In genomic region chr7:33909312-33909711, GRCh38 we compare ENCODE assay signal across 12 cellular contexts. TPM values are rescaled to one million over a fixed set of nuclear protein-coding genes. Genes with fewer than 3 reads are reported as not detected.
"Had no signal": no experiment of that assay in that cellular context is flagged by ENCODE, and none has a peak within 500 bp of the region (broad histone marks: within the 10 kb centered on the region; RNA-seq: fewer than 3 reads in every experiment).

No MANE protein-coding gene starts in this region.

- H3K9me3 ChIP-seq: lower lobe of right lung, neutrophil, transverse colon had no signal

- DNase-seq: activated CD4-positive, alpha-beta T cell treated with anti-CD3 and anti-CD28 coated beads, Interleukin-2, amount 50 U/mL, for 1 hour; activated T-cell treated with anti-CD3 and anti-CD28 coated beads, Interleukin-2, amount 50 U/mL, for 1 hour; amygdala; cerebellar nuclear complex; left cardiac atrium; lower lobe of right lung; naive thymus-derived CD4-positive, alpha-beta T cell; right cardiac atrium; transverse colon had no signal

- H3K27ac ChIP-seq: lower lobe of right lung, neutrophil, transverse colon had no signal

- H3K4me3 ChIP-seq: lower lobe of right lung, transverse colon had no signal

- H3K36me3 ChIP-seq: lower lobe of right lung, neutrophil, transverse colon had no signal

- FAIRE-seq: endometrium had no signal

RNA-seq across cellular contexts. Expression of gene BMPER, which starts 4.0 kb away (rescaled TPM):
- total RNA-seq: esophagus mucosa had no signal
- polyA plus RNA-seq: naive thymus-derived CD4-positive, alpha-beta T cell had no signal
